Comparison of ENCODE assay signal across 11 cellular contexts in genomic region chrX:107935200-107935599, GRCh38. TPM values are rescaled to one million over a fixed set of nuclear protein-coding genes. Genes with fewer than 3 reads are reported as not detected.
DNase-seq lines count a peak whose midpoint lies in the region; ATAC-seq and TF ChIP-seq lines count a peak whose summit lies in the region.
"Had no signal": no experiment of that assay in that cellular context is flagged by ENCODE, and none has a peak within 500 bp of the region (broad histone marks: within the 10 kb centered on the region; RNA-seq: fewer than 3 reads in every experiment).

No MANE protein-coding gene starts in this region.

- TF ChIP-seq CTCF in stomach (IDR thresholded peaks at IDR 0.05) = no peak
- no peak for TF ChIP-seq CTCF in lower leg skin (IDR thresholded peaks at IDR 0.05)

- no peaks in the 10 kb centered on the region for H3K9me3 Mint-ChIP-seq in activated naive CD8-positive, alpha-beta T cell treated with anti-CD3 and anti-CD28 coated beads, Interleukin-2, amount 50 U/mL, for 24 hours
- H3K9me3 Mint-ChIP-seq in activated T-helper 1 cell treated with anti-CD3 and anti-CD28 coated beads, Interleukin-12 subunit alpha, Interleukin-12 subunit beta, Interleukin-2, Interleukin-4 antibody, amounts not matched to agents 30 ng/mL and 10 ng/mL and 1 ng/mL, durations not matched to agents 14 hours and 24 hours and 36 hours = no peaks in the 10 kb centered on the region

- H3K36me3 Mint-ChIP-seq in activated naive CD8-positive, alpha-beta T cell treated with anti-CD3 and anti-CD28 coated beads, Interleukin-2, amount 50 U/mL, for 24 hours (ENCODE audit: low read depth) = no peaks in the 10 kb centered on the region
- H3K36me3 Mint-ChIP-seq in activated T-helper 1 cell treated with anti-CD3 and anti-CD28 coated beads, Interleukin-12 subunit alpha, Interleukin-12 subunit beta, Interleukin-2, Interleukin-4 antibody, amounts not matched to agents 30 ng/mL and 10 ng/mL and 1 ng/mL, durations not matched to agents 14 hours and 24 hours and 36 hours (ENCODE audit: low read depth) = no peaks in the 10 kb centered on the region

- H3K4me3 ChIP-seq in stomach (peak overlapping the region in 3 of 4 donors; percentile 13 to 28 (median 24)), lower leg skin (ENCODE audit: low read depth, poor library complexity, severe bottlenecking) (no peak overlapping the region)

- H3K4me1 ChIP-seq in stomach = peaks cover 0 to 12% (median 0%) of the 10 kb centered on the region in 4 donors

- no peaks in the 10 kb centered on the region for H3K9me3 ChIP-seq in stomach

- H3K4me1 Mint-ChIP-seq in activated naive CD8-positive, alpha-beta T cell treated with anti-CD3 and anti-CD28 coated beads, Interleukin-2, amount 50 U/mL, for 24 hours = no peaks in the 10 kb centered on the region
- H3K4me1 Mint-ChIP-seq in activated T-helper 1 cell treated with anti-CD3 and anti-CD28 coated beads, Interleukin-12 subunit alpha, Interleukin-12 subunit beta, Interleukin-2, Interleukin-4 antibody, amounts not matched to agents 30 ng/mL and 10 ng/mL and 1 ng/mL, durations not matched to agents 14 hours and 24 hours and 36 hours (ENCODE audit: low read depth) = no peaks in the 10 kb centered on the region
- H3K4me1 Mint-ChIP-seq: neural crest cell had no signal

- 50 to 67% (median 56%) methylated on average over 7 of the region's 7 CpGs for WGBS in stomach, 5 donors
- WGBS in lower leg skin, 2 donors = 30 to 32% methylated on average over 6 to 7 of the region's 7 CpGs

- H3K27me3 Mint-ChIP-seq in activated naive CD8-positive, alpha-beta T cell treated with anti-CD3 and anti-CD28 coated beads, Interleukin-2, amount 50 U/mL, for 24 hours = peaks cover 9% of the 10 kb centered on the region
- peaks cover 4% of the 10 kb centered on the region for H3K27me3 Mint-ChIP-seq in activated T-helper 1 cell treated with anti-CD3 and anti-CD28 coated beads, Interleukin-12 subunit alpha, Interleukin-12 subunit beta, Interleukin-2, Interleukin-4 antibody, amounts not matched to agents 30 ng/mL and 10 ng/mL and 1 ng/mL, durations not matched to agents 14 hours and 24 hours and 36 hours (ENCODE audit: insufficient read depth)

- H3K4me3 Mint-ChIP-seq in activated naive CD8-positive, alpha-beta T cell treated with anti-CD3 and anti-CD28 coated beads, Interleukin-2, amount 50 U/mL, for 24 hours = peak overlapping the region; percentile 59
- no peak overlapping the region for H3K4me3 Mint-ChIP-seq in activated T-helper 1 cell treated with anti-CD3 and anti-CD28 coated beads, Interleukin-12 subunit alpha, Interleukin-12 subunit beta, Interleukin-2, Interleukin-4 antibody, amounts not matched to agents 30 ng/mL and 10 ng/mL and 1 ng/mL, durations not matched to agents 14 hours and 24 hours and 36 hours

- no peak overlapping the region for H3K27ac ChIP-seq in stomach

- H3K27ac Mint-ChIP-seq in activated naive CD8-positive, alpha-beta T cell treated with anti-CD3 and anti-CD28 coated beads, Interleukin-2, amount 50 U/mL, for 24 hours = no peak overlapping the region
- H3K27ac Mint-ChIP-seq in activated T-helper 1 cell treated with anti-CD3 and anti-CD28 coated beads, Interleukin-12 subunit alpha, Interleukin-12 subunit beta, Interleukin-2, Interleukin-4 antibody, amounts not matched to agents 30 ng/mL and 10 ng/mL and 1 ng/mL, durations not matched to agents 14 hours and 24 hours and 36 hours = no peak overlapping the region

- peak; percentile 20 for DNase-seq in NCI-H2227 (lab: John Stamatoyannopoulos, UW; ENCODE audit: unreplicated experiment)
- no peak for DNase-seq in NCI-H2227 treated with DMSO at 0.1 percent for 48 hours (lab: John Stamatoyannopoulos, UW)
- DNase-seq in activated naive CD8-positive, alpha-beta T cell treated with anti-CD3 and anti-CD28 coated beads, Interleukin-2, amount 50 U/mL, for 24 hours = no peak
- peak; percentile 65 for DNase-seq in glomerular visceral epithelial cell (ENCODE audit: extremely low spot score)
- DNase-seq in stomach = no peak
- no peak for DNase-seq in lower leg skin (ENCODE audit: low spot score in 2 of 2)
- DNase-seq in dedifferentiated amniotic fluid mesenchymal stem cell (ENCODE audit: extremely low spot score) = no peak
- no peak for DNase-seq in activated T-helper 1 cell treated with anti-CD3 and anti-CD28 coated beads, Interleukin-12 subunit alpha, Interleukin-12 subunit beta, Interleukin-2, Interleukin-4 antibody, amounts not matched to agents 30 ng/mL and 10 ng/mL and 1 ng/mL, durations not matched to agents 14 hours and 24 hours and 36 hours (ENCODE audit: low spot score)

- no peak for TF ChIP-seq EP300 in stomach (IDR thresholded peaks at IDR 0.05)

- H3K36me3 ChIP-seq in stomach = no peaks in the 10 kb centered on the region

- ATAC-seq in activated naive CD8-positive, alpha-beta T cell treated with anti-CD3 and anti-CD28 coated beads, Interleukin-2, amount 50 U/mL, for 24 hours = no peak

- H3K27me3 ChIP-seq in stomach = peaks cover 0 to 10% (median 9%) of the 10 kb centered on the region in 3 donors

- TF ChIP-seq POLR2A in stomach (IDR thresholded peaks at IDR 0.05) (no peak), lower leg skin (IDR thresholded peaks at IDR 0.05) (no peak)

- intact Hi-C loops in stomach (cut with DNase I; ENCODE audit: low total_unique reads) (no loop called here), lower leg skin (cut with DNase I; ENCODE audit: low total_unique reads) (no loop called here)
- intact Hi-C loops in activated T-helper 1 cell treated with anti-CD3 and anti-CD28 coated beads, Interleukin-12 subunit alpha, Interleukin-12 subunit beta, Interleukin-2, Interleukin-4 antibody, amounts not matched to agents 30 ng/mL and 10 ng/mL and 1 ng/mL, durations not matched to agents 14 hours and 24 hours and 36 hours (cut with micrococcal nuclease) = no loop called here

RNA-seq across cellular contexts. Expression of gene TEX13B, which starts 47.0 kb away (rescaled TPM):
- total RNA-seq in stomach (not detected), lower leg skin (not detected)
- not detected for polyA plus RNA-seq in stomach
- total RNA-seq in activated T-helper 1 cell treated with anti-CD3 and anti-CD28 coated beads, Interleukin-12 subunit alpha, Interleukin-12 subunit beta, Interleukin-2, Interleukin-4 antibody, amounts not matched to agents 30 ng/mL and 10 ng/mL and 1 ng/mL, durations not matched to agents 14 hours and 24 hours and 36 hours = not detected in 2 replicates
- total RNA-seq: neural crest cell, urinary bladder had no signal
- polyA plus RNA-seq: AG04450, urinary bladder had no signal

Comparison
In these comparisons a context has a peak if more than half of its experiments do, and no peak if none do; other contexts are left out.
1. DNase-seq: peak in NCI-H2227 (single experiment) and glomerular visceral epithelial cell (single experiment); none in NCI-H2227 treated with DMSO at 0.1 percent for 48 hours (single experiment), activated naive CD8-positive, alpha-beta T cell treated with anti-CD3 and anti-CD28 coated beads, Interleukin-2, amount 50 U/mL, for 24 hours (single experiment), stomach (single experiment), lower leg skin (0 of 2), dedifferentiated amniotic fluid mesenchymal stem cell (single experiment) and activated T-helper 1 cell treated with anti-CD3 and anti-CD28 coated beads, Interleukin-12 subunit alpha, Interleukin-12 subunit beta, Interleukin-2, Interleukin-4 antibody, amounts not matched to agents 30 ng/mL and 10 ng/mL and 1 ng/mL, durations not matched to agents 14 hours and 24 hours and 36 hours (single experiment).